1 cellular context compared by ENCODE assay signal in the genomic region with DNA sequence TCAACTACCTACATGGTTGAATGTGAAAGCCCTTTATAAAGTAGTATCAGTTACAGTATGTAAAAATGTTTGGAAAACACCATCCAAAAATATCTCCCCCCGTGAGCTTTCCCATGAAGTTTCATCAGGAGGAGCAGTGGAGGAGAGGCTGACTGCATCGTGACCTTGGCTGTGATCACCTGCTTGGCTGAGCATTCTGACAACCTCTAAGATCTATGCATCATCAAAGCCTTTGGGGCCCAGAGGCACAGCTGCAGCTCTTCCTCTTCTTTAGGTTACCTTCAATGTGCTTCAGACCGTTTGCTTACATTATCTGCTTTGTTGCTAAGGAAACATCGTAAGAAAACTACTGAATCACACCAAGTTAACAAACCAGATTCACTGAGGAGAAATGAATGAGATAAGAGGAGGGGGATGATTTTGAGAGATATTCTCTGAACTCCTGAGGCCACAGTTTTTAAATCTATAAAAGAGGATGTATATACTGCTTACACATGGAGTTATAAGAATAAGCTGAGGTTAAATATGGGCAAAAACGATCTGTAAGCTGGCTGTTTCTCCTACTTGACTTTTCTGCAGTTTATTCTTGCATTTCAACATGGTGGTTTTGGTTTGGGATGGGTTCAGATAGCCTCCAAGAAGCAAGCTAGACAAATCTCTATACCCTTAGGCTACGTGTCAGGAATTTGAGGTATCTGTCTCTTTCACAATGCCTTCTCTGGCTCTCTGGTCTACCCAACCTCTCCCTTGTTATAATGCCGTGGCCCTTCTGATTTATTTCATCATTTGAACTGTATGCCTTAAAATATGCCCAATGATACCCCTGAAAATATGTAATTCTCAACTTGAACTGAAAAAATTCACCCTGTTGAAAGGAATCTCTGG.
TF ChIP-seq lines count a peak whose summit lies in the region.

No MANE protein-coding gene starts in this region.

TF ChIP-seq in GM12878, 131 proteins besides CTCF, POLR2A, EP300 and RAD21 (continued from another document):
- no peak for TF ChIP-seq ZNF384 (IDR thresholded peaks at IDR 0.05; ENCODE audit: borderline replicate concordance, low read depth, low read length)
- peak; percentile 85 for TF ChIP-seq MXI1 (IDR thresholded peaks at IDR 0.05; ENCODE audit: low read depth, low read length)
- TF ChIP-seq TARDBP (IDR thresholded peaks at IDR 0.05; ENCODE audit: borderline replicate concordance): no peak
- peak; percentile 42; the same call in 1 of the 2 replicates for TF ChIP-seq GATAD2B (conservative IDR thresholded peaks at IDR 0.05; ENCODE audit: low read depth)
- no peak for TF ChIP-seq CEBPB (IDR thresholded peaks at IDR 0.05; ENCODE audit: borderline replicate concordance in 1 of 2, low read depth in 2 of 2, low read length in 2 of 2)
- TF ChIP-seq ZBTB33 (IDR thresholded peaks at IDR 0.05): no peak
- peak; percentile 70 to 73 for TF ChIP-seq BHLHE40 (IDR thresholded peaks at IDR 0.05; ENCODE audit: borderline replicate concordance in 1 of 2, low read depth in 2 of 2, low read length in 1 of 2)
- no peak for TF ChIP-seq RFX5 (IDR thresholded peaks at IDR 0.05; ENCODE audit: low read depth, low read length)
- TF ChIP-seq TBL1XR1 (IDR thresholded peaks at IDR 0.05; ENCODE audit: low read depth, low read length): no peak
- TF ChIP-seq WRNIP1 (IDR thresholded peaks at IDR 0.05; ENCODE audit: borderline replicate concordance, low read depth, low read length): peak; percentile 93; the same call in 1 of the 2 replicates
- TF ChIP-seq BACH1 (IDR thresholded peaks at IDR 0.05; ENCODE audit: borderline replicate concordance): peak; percentile 57
- peak; percentile 78; the same call in 1 of the 2 replicates for TF ChIP-seq PAX5 (IDR thresholded peaks at IDR 0.05; ENCODE audit: borderline replicate concordance, low read depth, low read length)
- no peak for TF ChIP-seq FOXM1 (IDR thresholded peaks at IDR 0.05; ENCODE audit: low read depth, low read length)
- TF ChIP-seq SMAD1 (IDR thresholded peaks at IDR 0.05; ENCODE audit: low read depth, partially characterized antibody): peak; percentile 16
- TF ChIP-seq, protein P1, sequence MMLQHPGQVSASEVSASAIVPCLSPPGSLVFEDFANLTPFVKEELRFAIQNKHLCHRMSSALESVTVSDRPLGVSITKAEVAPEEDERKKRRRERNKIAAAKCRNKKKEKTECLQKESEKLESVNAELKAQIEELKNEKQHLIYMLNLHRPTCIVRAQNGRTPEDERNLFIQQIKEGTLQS (IDR thresholded peaks at IDR 0.05; ENCODE audit: borderline replicate concordance, extremely low read depth, low read depth, low read length): no peak
- no peak for TF ChIP-seq NFXL1 (IDR thresholded peaks at IDR 0.05; ENCODE audit: borderline replicate concordance)
- TF ChIP-seq, protein P2, sequence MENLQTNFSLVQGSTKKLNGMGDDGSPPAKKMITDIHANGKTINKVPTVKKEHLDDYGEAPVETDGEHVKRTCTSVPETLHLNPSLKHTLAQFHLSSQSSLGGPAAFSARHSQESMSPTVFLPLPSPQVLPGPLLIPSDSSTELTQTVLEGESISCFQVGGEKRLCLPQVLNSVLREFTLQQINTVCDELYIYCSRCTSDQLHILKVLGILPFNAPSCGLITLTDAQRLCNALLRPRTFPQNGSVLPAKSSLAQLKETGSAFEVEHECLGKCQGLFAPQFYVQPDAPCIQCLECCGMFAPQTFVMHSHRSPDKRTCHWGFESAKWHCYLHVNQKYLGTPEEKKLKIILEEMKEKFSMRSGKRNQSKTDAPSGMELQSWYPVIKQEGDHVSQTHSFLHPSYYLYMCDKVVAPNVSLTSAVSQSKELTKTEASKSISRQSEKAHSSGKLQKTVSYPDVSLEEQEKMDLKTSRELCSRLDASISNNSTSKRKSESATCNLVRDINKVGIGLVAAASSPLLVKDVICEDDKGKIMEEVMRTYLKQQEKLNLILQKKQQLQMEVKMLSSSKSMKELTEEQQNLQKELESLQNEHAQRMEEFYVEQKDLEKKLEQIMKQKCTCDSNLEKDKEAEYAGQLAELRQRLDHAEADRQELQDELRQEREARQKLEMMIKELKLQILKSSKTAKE (IDR thresholded peaks at IDR 0.05; ENCODE audit: low read depth, poor library complexity, severe bottlenecking): no peak
- TF ChIP-seq, protein P3, sequence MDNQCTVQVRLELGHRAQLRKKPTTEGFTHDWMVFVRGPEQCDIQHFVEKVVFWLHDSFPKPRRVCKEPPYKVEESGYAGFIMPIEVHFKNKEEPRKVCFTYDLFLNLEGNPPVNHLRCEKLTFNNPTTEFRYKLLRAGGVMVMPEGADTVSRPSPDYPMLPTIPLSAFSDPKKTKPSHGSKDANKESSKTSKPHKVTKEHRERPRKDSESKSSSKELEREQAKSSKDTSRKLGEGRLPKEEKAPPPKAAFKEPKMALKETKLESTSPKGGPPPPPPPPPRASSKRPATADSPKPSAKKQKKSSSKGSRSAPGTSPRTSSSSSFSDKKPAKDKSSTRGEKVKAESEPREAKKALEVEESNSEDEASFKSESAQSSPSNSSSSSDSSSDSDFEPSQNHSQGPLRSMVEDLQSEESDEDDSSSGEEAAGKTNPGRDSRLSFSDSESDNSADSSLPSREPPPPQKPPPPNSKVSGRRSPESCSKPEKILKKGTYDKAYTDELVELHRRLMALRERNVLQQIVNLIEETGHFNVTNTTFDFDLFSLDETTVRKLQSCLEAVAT (IDR thresholded peaks at IDR 0.05): peak; percentile 79
- no peak for TF ChIP-seq HCFC1 (IDR thresholded peaks at IDR 0.05; ENCODE audit: low read length)
- TF ChIP-seq, protein P4, sequence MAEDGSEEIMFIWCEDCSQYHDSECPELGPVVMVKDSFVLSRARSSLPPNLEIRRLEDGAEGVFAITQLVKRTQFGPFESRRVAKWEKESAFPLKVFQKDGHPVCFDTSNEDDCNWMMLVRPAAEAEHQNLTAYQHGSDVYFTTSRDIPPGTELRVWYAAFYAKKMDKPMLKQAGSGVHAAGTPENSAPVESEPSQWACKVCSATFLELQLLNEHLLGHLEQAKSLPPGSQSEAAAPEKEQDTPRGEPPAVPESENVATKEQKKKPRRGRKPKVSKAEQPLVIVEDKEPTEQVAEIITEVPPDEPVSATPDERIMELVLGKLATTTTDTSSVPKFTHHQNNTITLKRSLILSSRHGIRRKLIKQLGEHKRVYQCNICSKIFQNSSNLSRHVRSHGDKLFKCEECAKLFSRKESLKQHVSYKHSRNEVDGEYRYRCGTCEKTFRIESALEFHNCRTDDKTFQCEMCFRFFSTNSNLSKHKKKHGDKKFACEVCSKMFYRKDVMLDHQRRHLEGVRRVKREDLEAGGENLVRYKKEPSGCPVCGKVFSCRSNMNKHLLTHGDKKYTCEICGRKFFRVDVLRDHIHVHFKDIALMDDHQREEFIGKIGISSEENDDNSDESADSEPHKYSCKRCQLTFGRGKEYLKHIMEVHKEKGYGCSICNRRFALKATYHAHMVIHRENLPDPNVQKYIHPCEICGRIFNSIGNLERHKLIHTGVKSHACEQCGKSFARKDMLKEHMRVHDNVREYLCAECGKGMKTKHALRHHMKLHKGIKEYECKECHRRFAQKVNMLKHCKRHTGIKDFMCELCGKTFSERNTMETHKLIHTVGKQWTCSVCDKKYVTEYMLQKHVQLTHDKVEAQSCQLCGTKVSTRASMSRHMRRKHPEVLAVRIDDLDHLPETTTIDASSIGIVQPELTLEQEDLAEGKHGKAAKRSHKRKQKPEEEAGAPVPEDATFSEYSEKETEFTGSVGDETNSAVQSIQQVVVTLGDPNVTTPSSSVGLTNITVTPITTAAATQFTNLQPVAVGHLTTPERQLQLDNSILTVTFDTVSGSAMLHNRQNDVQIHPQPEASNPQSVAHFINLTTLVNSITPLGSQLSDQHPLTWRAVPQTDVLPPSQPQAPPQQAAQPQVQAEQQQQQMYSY (CRISPR knock-in tag; IDR thresholded peaks at IDR 0.05): 0 out of 2 replicates have a peak, but pooled peaks have one; percentile 38
- TF ChIP-seq RAD51 (IDR thresholded peaks at IDR 0.05): peak; percentile 72
- peak; percentile 29; the same call in 1 of the 2 replicates for TF ChIP-seq MEF2A (IDR thresholded peaks at IDR 0.05; ENCODE audit: insufficient read depth, low read depth, low read length)
- TF ChIP-seq, protein P5, sequence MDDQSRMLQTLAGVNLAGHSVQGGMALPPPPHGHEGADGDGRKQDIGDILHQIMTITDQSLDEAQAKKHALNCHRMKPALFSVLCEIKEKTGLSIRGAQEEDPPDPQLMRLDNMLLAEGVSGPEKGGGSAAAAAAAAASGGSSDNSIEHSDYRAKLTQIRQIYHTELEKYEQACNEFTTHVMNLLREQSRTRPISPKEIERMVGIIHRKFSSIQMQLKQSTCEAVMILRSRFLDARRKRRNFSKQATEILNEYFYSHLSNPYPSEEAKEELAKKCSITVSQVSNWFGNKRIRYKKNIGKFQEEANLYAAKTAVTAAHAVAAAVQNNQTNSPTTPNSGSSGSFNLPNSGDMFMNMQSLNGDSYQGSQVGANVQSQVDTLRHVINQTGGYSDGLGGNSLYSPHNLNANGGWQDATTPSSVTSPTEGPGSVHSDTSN (IDR thresholded peaks at IDR 0.05; ENCODE audit: insufficient replicate concordance, low read depth, low read length): peak; percentile 20
- TF ChIP-seq SMAD5 (IDR thresholded peaks at IDR 0.05; ENCODE audit: low read depth): peak; percentile 63
- 0 out of 2 replicates have a peak, but pooled peaks have one; percentile 22 for TF ChIP-seq TAF1 (IDR thresholded peaks at IDR 0.05; ENCODE audit: borderline replicate concordance, low read depth, low read length)
- TF ChIP-seq HDAC6 (IDR thresholded peaks at IDR 0.05; ENCODE audit: unreplicated experiment): peak; percentile 18
- TF ChIP-seq ZBED1 (IDR thresholded peaks at IDR 0.05; ENCODE audit: borderline replicate concordance): 0 out of 2 replicates have a peak, but pooled peaks have one; percentile 23
- TF ChIP-seq TCF12 (IDR thresholded peaks at IDR 0.05; ENCODE audit: low read depth, low read length): peak; percentile 86
- TF ChIP-seq SUZ12 (IDR thresholded peaks at IDR 0.05; ENCODE audit: unreplicated experiment): no peak
- TF ChIP-seq, protein P6, sequence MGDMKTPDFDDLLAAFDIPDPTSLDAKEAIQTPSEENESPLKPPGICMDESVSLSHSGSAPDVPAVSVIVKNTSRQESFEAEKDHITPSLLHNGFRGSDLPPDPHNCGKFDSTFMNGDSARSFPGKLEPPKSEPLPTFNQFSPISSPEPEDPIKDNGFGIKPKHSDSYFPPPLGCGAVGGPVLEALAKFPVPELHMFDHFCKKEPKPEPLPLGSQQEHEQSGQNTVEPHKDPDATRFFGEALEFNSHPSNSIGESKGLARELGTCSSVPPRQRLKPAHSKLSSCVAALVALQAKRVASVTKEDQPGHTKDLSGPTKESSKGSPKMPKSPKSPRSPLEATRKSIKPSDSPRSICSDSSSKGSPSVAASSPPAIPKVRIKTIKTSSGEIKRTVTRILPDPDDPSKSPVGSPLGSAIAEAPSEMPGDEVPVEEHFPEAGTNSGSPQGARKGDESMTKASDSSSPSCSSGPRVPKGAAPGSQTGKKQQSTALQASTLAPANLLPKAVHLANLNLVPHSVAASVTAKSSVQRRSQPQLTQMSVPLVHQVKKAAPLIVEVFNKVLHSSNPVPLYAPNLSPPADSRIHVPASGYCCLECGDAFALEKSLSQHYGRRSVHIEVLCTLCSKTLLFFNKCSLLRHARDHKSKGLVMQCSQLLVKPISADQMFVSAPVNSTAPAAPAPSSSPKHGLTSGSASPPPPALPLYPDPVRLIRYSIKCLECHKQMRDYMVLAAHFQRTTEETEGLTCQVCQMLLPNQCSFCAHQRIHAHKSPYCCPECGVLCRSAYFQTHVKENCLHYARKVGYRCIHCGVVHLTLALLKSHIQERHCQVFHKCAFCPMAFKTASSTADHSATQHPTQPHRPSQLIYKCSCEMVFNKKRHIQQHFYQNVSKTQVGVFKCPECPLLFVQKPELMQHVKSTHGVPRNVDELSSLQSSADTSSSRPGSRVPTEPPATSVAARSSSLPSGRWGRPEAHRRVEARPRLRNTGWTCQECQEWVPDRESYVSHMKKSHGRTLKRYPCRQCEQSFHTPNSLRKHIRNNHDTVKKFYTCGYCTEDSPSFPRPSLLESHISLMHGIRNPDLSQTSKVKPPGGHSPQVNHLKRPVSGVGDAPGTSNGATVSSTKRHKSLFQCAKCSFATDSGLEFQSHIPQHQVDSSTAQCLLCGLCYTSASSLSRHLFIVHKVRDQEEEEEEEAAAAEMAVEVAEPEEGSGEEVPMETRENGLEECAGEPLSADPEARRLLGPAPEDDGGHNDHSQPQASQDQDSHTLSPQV (IDR thresholded peaks at IDR 0.05): peak; percentile 50; the same call in 1 of the 2 replicates
- TF ChIP-seq PML (IDR thresholded peaks at IDR 0.05; ENCODE audit: low read length): no peak
- TF ChIP-seq SIN3A (IDR thresholded peaks at IDR 0.05; ENCODE audit: low read depth, low read length): no peak
- peak; percentile 74; the same call in 1 of the 2 replicates for TF ChIP-seq EED (IDR thresholded peaks at IDR 0.05; ENCODE audit: low read depth)
- peak; percentile 23; the same call in 1 of the 2 replicates for TF ChIP-seq STAT3 (IDR thresholded peaks at IDR 0.05; ENCODE audit: low read depth, low read length)
- no peak for TF ChIP-seq LARP7 (IDR thresholded peaks at IDR 0.05)
- no peak for TF ChIP-seq SUPT20H (IDR thresholded peaks at IDR 0.05; ENCODE audit: borderline replicate concordance, control insufficient read depth, low read depth, low read length)
TF ChIP-seq in GM12878: peak in this region for 44.
